In genomic region chr6:28349892-28350737, GRCh38 we compare ENCODE assay signal across 8 cellular contexts. TPM values are rescaled to one million over a fixed set of nuclear protein-coding genes. Genes with fewer than 3 reads are reported as not detected.
DNase-seq lines count a peak whose midpoint lies in the region; ATAC-seq, FAIRE-seq and TF ChIP-seq lines count a peak whose summit lies in the region.

ZKSCAN3 (plus strand) TSS chr6:28349947; CDS start chr6:28359587, 9,640 bp downstream.

- TF ChIP-seq CTCF in fibroblast of lung (conservative IDR thresholded peaks at IDR 0.05 in 1 of 2, IDR thresholded peaks at IDR 0.05 in 1 of 2; ENCODE audit: low read depth in 1 of 2, low read length in 2 of 2): no peak

- no peaks in the 10 kb centered on the region for H3K4me1 ChIP-seq in fibroblast of lung (ENCODE audit: control insufficient read depth, extremely low read depth, insufficient read depth, low read length)
- H3K4me1 ChIP-seq in naive thymus-derived CD4-positive, alpha-beta T cell (ENCODE audit: control insufficient read depth in 2 of 2, insufficient read depth in 2 of 2, low read length in 2 of 2): peaks cover 0 to 7% of the 10 kb centered on the region in 2 donors

- H4K20me1 ChIP-seq in fibroblast of lung (ENCODE audit: control insufficient read depth, extremely low read depth, insufficient read depth, low read length): no peaks in the 10 kb centered on the region

- H3K4me3 Mint-ChIP-seq in naive thymus-derived CD4-positive, alpha-beta T cell: peak within 1 kb of the TSS; percentile 94 to 100 (median 98)
- peak within 1 kb of the TSS; percentile 95 to 99 for H3K4me3 Mint-ChIP-seq in stimulated activated naive B cell treated with anti-CD40 and anti-IgM and Interleukin-4, amounts not matched to agents 10 μg/mL and 1 μg/mL and 100 μg/mL, for 72 hours

- H2AFZ ChIP-seq in fibroblast of lung (ENCODE audit: low read length): peak within 1 kb of the TSS; percentile 71

- H3K4me2 ChIP-seq in fibroblast of lung (ENCODE audit: extremely low read depth, insufficient read depth, low read length): peak within 1 kb of the TSS; percentile 89

- no peaks in the 10 kb centered on the region for H3K9me3 Mint-ChIP-seq in naive thymus-derived CD4-positive, alpha-beta T cell
- peaks cover 0 to 2% of the 10 kb centered on the region in 2 donors for H3K9me3 Mint-ChIP-seq in stimulated activated naive B cell treated with anti-CD40 and anti-IgM and Interleukin-4, amounts not matched to agents 10 μg/mL and 1 μg/mL and 100 μg/mL, for 72 hours

- DNase-seq in DMS53 treated with DMSO at 0.1 percent for 48 hours (lab: John Stamatoyannopoulos, UW; ENCODE audit: unreplicated experiment) (peak; percentile 88), HuH-7.5 (ENCODE audit: low spot score) (peak; percentile 51), RCC 7860 (ENCODE audit: low spot score) (peak; percentile 63), activated T-helper 1 cell treated with Interleukin-2 at 50 U/mL for 16 hours (ENCODE audit: low read depth) (peak; percentile 72), fibroblast of lung (ENCODE audit: low read depth in 2 of 2) (peak; percentile 80 to 82)
- peak; percentile 53 to 83 (median 80) for DNase-seq in naive thymus-derived CD4-positive, alpha-beta T cell
- peak; percentile 76 for DNase-seq in stimulated activated naive B cell treated with anti-CD40 and anti-IgM and Interleukin-4, amounts not matched to agents 10 μg/mL and 1 μg/mL and 100 μg/mL, for 72 hours

- H3K36me3 Mint-ChIP-seq in naive thymus-derived CD4-positive, alpha-beta T cell: peaks cover 0 to 16% (median 0%) of the 10 kb centered on the region in 5 donors
- H3K36me3 Mint-ChIP-seq in stimulated activated naive B cell treated with anti-CD40 and anti-IgM and Interleukin-4, amounts not matched to agents 10 μg/mL and 1 μg/mL and 100 μg/mL, for 72 hours: peaks cover 2 to 8% of the 10 kb centered on the region in 2 donors

- peaks cover 24% of the 10 kb centered on the region for H3K79me2 ChIP-seq in fibroblast of lung (ENCODE audit: control insufficient read depth, insufficient read depth, low read length)

- H3K27ac ChIP-seq in fibroblast of lung (ENCODE audit: insufficient read depth, low read length): peak within 1 kb of the TSS; percentile 54
- H3K27ac ChIP-seq in naive thymus-derived CD4-positive, alpha-beta T cell (ENCODE audit: low read depth, low read length): peak within 1 kb of the TSS; percentile 75

- POLR2A ChIA-PET in naive thymus-derived CD4-positive, alpha-beta T cell (lab: Charles Lee): interaction anchor here (0.6 to 2.2 kb wide), 9 partner anchors 10 to 563 kb away, joined by 3 to 15 read pairs (median 5); partner anchors contain the start of genes ZKSCAN4, ZSCAN26 and ZSCAN31

- peak; percentile 12 for FAIRE-seq in RCC 7860 (lab: Jason Lieb, UNC)

- peaks cover 28 to 39% (median 35%) of the 10 kb centered on the region in 7 donors for H3K4me1 Mint-ChIP-seq in naive thymus-derived CD4-positive, alpha-beta T cell
- peaks cover 9 to 35% of the 10 kb centered on the region in 2 donors for H3K4me1 Mint-ChIP-seq in stimulated activated naive B cell treated with anti-CD40 and anti-IgM and Interleukin-4, amounts not matched to agents 10 μg/mL and 1 μg/mL and 100 μg/mL, for 72 hours

- H3K27me3 Mint-ChIP-seq in naive thymus-derived CD4-positive, alpha-beta T cell: peaks cover 11 to 30% (median 12%) of the 10 kb centered on the region in 5 donors
- H3K27me3 Mint-ChIP-seq in stimulated activated naive B cell treated with anti-CD40 and anti-IgM and Interleukin-4, amounts not matched to agents 10 μg/mL and 1 μg/mL and 100 μg/mL, for 72 hours: peaks cover 0 to 5% of the 10 kb centered on the region in 2 donors

- peaks cover 5% of the 10 kb centered on the region for H3K27me3 ChIP-seq in fibroblast of lung (ENCODE audit: control insufficient read depth, insufficient read depth, low read length)
- peaks cover 0 to 4% of the 10 kb centered on the region in 2 donors for H3K27me3 ChIP-seq in naive thymus-derived CD4-positive, alpha-beta T cell (ENCODE audit: control insufficient read depth in 2 of 2, insufficient read depth in 2 of 2, low read length in 2 of 2)

- H3K9me3 ChIP-seq in fibroblast of lung (ENCODE audit: control insufficient read depth, insufficient read depth, low read depth, low read length): no peaks in the 10 kb centered on the region
- H3K9me3 ChIP-seq in naive thymus-derived CD4-positive, alpha-beta T cell (ENCODE audit: control insufficient read depth in 2 of 3, low read length in 3 of 3): no peaks in the 10 kb centered on the region

- peak within 1 kb of the TSS; percentile 90 to 97 (median 94) for H3K27ac Mint-ChIP-seq in naive thymus-derived CD4-positive, alpha-beta T cell
- H3K27ac Mint-ChIP-seq in stimulated activated naive B cell treated with anti-CD40 and anti-IgM and Interleukin-4, amounts not matched to agents 10 μg/mL and 1 μg/mL and 100 μg/mL, for 72 hours: peak within 1 kb of the TSS; percentile 97

- peak within 1 kb of the TSS; percentile 60 for H3K9ac ChIP-seq in fibroblast of lung (ENCODE audit: insufficient read depth, low read length)

- H3K4me3 ChIP-seq in fibroblast of lung (replicated peaks in 1 of 4; ENCODE audit: control extremely low read depth in 1 of 4, insufficient read depth in 1 of 4, low read depth in 3 of 4, low read length in 4 of 4): peak within 1 kb of the TSS; percentile 87 to 97 (median 90)
- peak within 1 kb of the TSS; percentile 80 for H3K4me3 ChIP-seq in naive thymus-derived CD4-positive, alpha-beta T cell (ENCODE audit: low read length)

- no peaks in the 10 kb centered on the region for H3K36me3 ChIP-seq in fibroblast of lung (ENCODE audit: control insufficient read depth, insufficient read depth, low read length)
- H3K36me3 ChIP-seq in naive thymus-derived CD4-positive, alpha-beta T cell (ENCODE audit: control insufficient read depth in 2 of 3, insufficient read depth in 3 of 3, low read length in 3 of 3): no peaks in the 10 kb centered on the region

- peak; percentile 93 for ATAC-seq in GM21526 (IDR thresholded peaks at IDR 0.05; ENCODE audit: low FRiP score, unreplicated experiment)
- peak; percentile 98 for ATAC-seq in naive thymus-derived CD4-positive, alpha-beta T cell
- peak; percentile 100 for ATAC-seq in stimulated activated naive B cell treated with anti-CD40 and anti-IgM and Interleukin-4, amounts not matched to agents 10 μg/mL and 1 μg/mL and 100 μg/mL, for 72 hours (replicated peaks)

- CTCF ChIA-PET in naive thymus-derived CD4-positive, alpha-beta T cell (lab: Charles Lee): interaction anchor here (1.0 kb wide), 1 partner anchor 209 kb away, joined by 4 read pairs; the partner anchor contains the start of gene ZKSCAN8

- intact Hi-C loops in naive thymus-derived CD4-positive, alpha-beta T cell (cut with micrococcal nuclease): loop anchor here (1.0 to 10.0 kb wide), 10 partner anchors 14 to 1165 kb away; partner anchors contain the start of genes ZSCAN12 (in 2 of the 2), ZSCAN26 (in 2 of the 2), ZSCAN31 (in 2 of the 2) and ZKSCAN4 (in 1 of the 2)

RNA-seq across cellular contexts. Expression of gene ZKSCAN3, which starts in this region (rescaled TPM):
- total RNA-seq in fibroblast of lung: 5.1 and 6.9 TPM in 2 replicates
- 3.2 and 3.9 TPM in 2 replicates for polyA plus RNA-seq in fibroblast of lung
- 2.4 TPM in 2 replicates for polyA plus RNA-seq in fibroblast of lung (2012)
- 1.3 and 1.7 TPM in 2 replicates for polyA minus RNA-seq in fibroblast of lung (ENCODE audit: low replicate concordance)
- 10 to 100 TPM in 2 of 5 experiments, 1 to 10 TPM in 3; 3.3 to 13.2 (median 5.8) TPM for total RNA-seq in naive thymus-derived CD4-positive, alpha-beta T cell
- 1 to 10 TPM; 3.0 to 3.4 TPM for polyA plus RNA-seq in naive thymus-derived CD4-positive, alpha-beta T cell

Comparison
In these comparisons a context has a peak if more than half of its experiments do, and no peak if none do; other contexts are left out.
1. Peak in every context shown above with its lines: DNase-seq, ATAC-seq, H3K4me3 ChIP-seq and H3K27ac ChIP-seq.